Comparison of ENCODE assay signal across 26 cellular contexts in genomic region chr22:49642331-49642730, GRCh38.
A peak's percentile ranks its signal among the peaks of the same experiment; 100 is the strongest.
DNase-seq lines count a peak whose midpoint lies in the region; ATAC-seq and TF ChIP-seq lines count a peak whose summit lies in the region.
"Had no signal": no experiment of that assay in that cellular context is flagged by ENCODE, and none has a peak within 500 bp of the region (broad histone marks: within the 10 kb centered on the region; RNA-seq: fewer than 3 reads in every experiment).

No MANE protein-coding gene starts in this region.

- peak overlapping the region; percentile 71 for H3K14ac ChIP-seq in neuronal stem cell (ENCODE audit: low read length)

- H3K27ac ChIP-seq in PC-3 (ENCODE audit: low read length) (no peak overlapping the region), neuronal stem cell (replicated peaks; ENCODE audit: low read length) (no peak overlapping the region)
- H3K27ac ChIP-seq: A549, SJCRH30 had no signal

- H2AFZ ChIP-seq in PC-3 (ENCODE audit: low read length) (no peak overlapping the region), neuronal stem cell (ENCODE audit: low read length) (no peak overlapping the region)

- intact Hi-C loops in PC-3 (cut with micrococcal nuclease), result no loop called here

- H2BK5ac ChIP-seq in neuronal stem cell (ENCODE audit: low read length), result no peak overlapping the region

- H4K8ac ChIP-seq in neuronal stem cell (ENCODE audit: low read depth, low read length), result no peak overlapping the region

- no CpG with 5 or more reads among the region's 7 CpGs for WGBS in neuronal stem cell (ENCODE audit: extremely low coverage in 2 of 2, insufficient read length in 2 of 2, insufficient replicate concordance in 1 of 2), 2 donors

- H3K9ac ChIP-seq in PC-3 (ENCODE audit: low read length) (no peak overlapping the region), neuronal stem cell (ENCODE audit: low read depth, low read length, poor library complexity) (no peak overlapping the region)

- no peak overlapping the region for H3K18ac ChIP-seq in neuronal stem cell (ENCODE audit: low read length)

- no peak overlapping the region for H2BK120ac ChIP-seq in neuronal stem cell (ENCODE audit: low read depth, low read length)

- no peaks in the 10 kb centered on the region for H4K20me1 ChIP-seq in PC-3 (ENCODE audit: low read length)

- peak overlapping the region; percentile 49 for H2BK15ac ChIP-seq in neuronal stem cell (ENCODE audit: low read length)

- H3K4me2 ChIP-seq in PC-3 (ENCODE audit: low read length) (no peak overlapping the region), neuronal stem cell (ENCODE audit: insufficient read depth, low read length, poor library complexity, severe bottlenecking) (no peak overlapping the region)
- H3K4me2 ChIP-seq: A549 had no signal

- H3K9me3 ChIP-seq in PC-3 (ENCODE audit: low read length) (no peaks in the 10 kb centered on the region), neuronal stem cell (replicated peaks in 1 of 2; ENCODE audit: control insufficient read depth in 2 of 2, insufficient read depth in 1 of 2, low read depth in 1 of 2, low read length in 2 of 2) (peaks cover 0 to 3% of the 10 kb centered on the region in 2 donors)
- H3K9me3 ChIP-seq: A549, Caco-2, SJCRH30 had no signal

- no peaks in the 10 kb centered on the region for H3K79me1 ChIP-seq in neuronal stem cell (ENCODE audit: low read depth, low read length)

- no peaks in the 10 kb centered on the region for H3K9me2 ChIP-seq in PC-3 (replicated peaks; ENCODE audit: low read length)

- no peaks in the 10 kb centered on the region for H3F3A ChIP-seq in PC-3 (ENCODE audit: low read length, unreplicated experiment)

- no peak for ATAC-seq in PC-3
- no peak for ATAC-seq in GM19023 (IDR thresholded peaks at IDR 0.05; ENCODE audit: unreplicated experiment)
- ATAC-seq: A549, GM12878, T-cell had no signal

- CTCF ChIA-PET in PC-3 (lab: Charles Lee), result no interaction called here

- H3K4me1 ChIP-seq in PC-3 (ENCODE audit: insufficient read depth, low read length) (no peaks in the 10 kb centered on the region; the same call in 1 of the 2 replicates), neuronal stem cell (ENCODE audit: control insufficient read depth in 2 of 2, insufficient read depth in 1 of 2, low read depth in 1 of 2, low read length in 2 of 2) (peaks cover 0 to 1% of the 10 kb centered on the region in 2 donors)
- H3K4me1 ChIP-seq: A549, Caco-2 had no signal

- TF ChIP-seq CTCF in PC-3 (conservative IDR thresholded peaks at IDR 0.05; ENCODE audit: low read depth, low read length), result no peak

- H3K4me3 ChIP-seq in PC-3 (ENCODE audit: low read length), result no peak overlapping the region
- no peak overlapping the region for H3K4me3 ChIP-seq in neuronal stem cell (ENCODE audit: low read length in 2 of 2)
- H3K4me3 ChIP-seq: A549, GM12878, SJCRH30 had no signal

- H3K27me3 ChIP-seq in PC-3 (ENCODE audit: low read length) (0 out of 2 replicates have a peak, but pooled peaks cover 10% of the 10 kb centered on the region), neuronal stem cell (ENCODE audit: control insufficient read depth in 3 of 3, insufficient read depth in 3 of 3, low read depth in 1 of 3, low read length in 3 of 3) (peaks cover 0 to 2% (median 0%) of the 10 kb centered on the region in 3 experiments)

- peak overlapping the region; percentile 75 for H2AK5ac ChIP-seq in neuronal stem cell (ENCODE audit: low read depth, low read length)

- no peak overlapping the region for H2BK12ac ChIP-seq in neuronal stem cell (ENCODE audit: low read length)

- H3K23ac ChIP-seq in neuronal stem cell (ENCODE audit: low read depth, low read length, poor library complexity), result peak overlapping the region; percentile 55

- POLR2A ChIA-PET in PC-3 (lab: Charles Lee; ENCODE audit: unreplicated experiment), result no interaction called here

- H3K4ac ChIP-seq in neuronal stem cell (ENCODE audit: low read length), result peak overlapping the region; percentile 37

- no TSS peak for BruUV-seq in PC-3 (replicated peaks; lab: Mats Ljungman, UMichigan)

- no peak overlapping the region for H4K91ac ChIP-seq in neuronal stem cell (ENCODE audit: low read depth, low read length, poor library complexity)

- H3K36me3 ChIP-seq in PC-3 (ENCODE audit: low read depth, low read length) (no peaks in the 10 kb centered on the region), neuronal stem cell (replicated peaks in 1 of 2; ENCODE audit: control insufficient read depth in 2 of 2, insufficient read depth in 2 of 2, low read length in 2 of 2) (no peaks in the 10 kb centered on the region)
- H3K36me3 ChIP-seq: SJCRH30 had no signal

- DNase-seq in SHP77 (lab: John Stamatoyannopoulos, UW) (peak; percentile 26 to 68), SHP77 treated with DMSO at 0.1 percent for 48 hours (lab: John Stamatoyannopoulos, UW) (no peak), COLO668 (lab: John Stamatoyannopoulos, UW; ENCODE audit: unreplicated experiment) (peak; percentile 28), PC-3 (peak; percentile 12), neuronal stem cell (ENCODE audit: low spot score) (no peak), amniotic stem cell (lab: John Stamatoyannopoulos, UW) (no peak)
- DNase-seq: Caco-2; CD4-positive, CD25-positive, alpha-beta regulatory T cell; DMS 273 treated with DMSO at 0.1 percent for 48 hours; DMS79 treated with DMSO at 0.1 percent for 48 hours; H9; HFFc6; Kasumi-1; MM.1S; NCI-H1048; NCI-H1417 treated with DMSO at 0.1 percent for 48 hours; NCI-H187; NCI-H2171; NCI-H446; NCI-H526; RPMI8226; SJCRH30; T-cell had no signal

- no peaks in the 10 kb centered on the region for H3K79me2 ChIP-seq in PC-3 (ENCODE audit: low read length)

Comparison
In these comparisons a context has a peak if more than half of its experiments do, and no peak if none do; other contexts are left out.
1. DNase-seq: peak in SHP77 (2 of 2), COLO668 (single experiment) and PC-3 (single experiment); none in SHP77 treated with DMSO at 0.1 percent for 48 hours (single experiment), neuronal stem cell (single experiment) and amniotic stem cell (single experiment).